2 cellular contexts compared by ENCODE assay signal in the genomic region with DNA sequence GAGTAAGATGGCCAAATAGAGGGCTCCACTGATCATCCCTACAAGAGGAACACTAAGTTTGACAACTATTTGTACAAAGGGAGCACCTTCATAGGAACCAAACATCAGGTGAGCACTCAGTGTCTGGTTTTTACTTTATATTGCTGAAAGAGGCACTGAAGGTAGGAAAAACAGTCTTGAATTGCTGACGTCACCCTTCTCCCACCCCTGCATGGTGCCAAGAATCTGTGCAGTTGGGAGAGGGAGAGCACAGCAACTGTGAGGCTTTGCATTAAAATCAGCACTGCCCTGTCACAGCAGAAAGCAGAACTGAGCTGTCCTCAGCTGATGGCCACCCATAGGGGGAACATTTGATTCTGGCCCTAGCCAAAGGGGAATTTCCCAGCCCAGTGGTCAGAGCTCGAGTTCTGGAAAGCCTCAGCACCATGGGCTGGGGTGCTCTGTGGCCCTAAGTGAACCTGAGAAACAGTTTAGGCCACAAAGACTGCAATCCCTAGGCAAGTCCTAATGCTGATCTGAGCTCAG.
TF ChIP-seq lines count a peak whose summit lies in the region.

No MANE protein-coding gene starts in this region.

TF ChIP-seq in HEK293, 187 proteins besides CTCF, POLR2A, EP300 and RAD21 (continued from another document):
- TF ChIP-seq, protein P1, sequence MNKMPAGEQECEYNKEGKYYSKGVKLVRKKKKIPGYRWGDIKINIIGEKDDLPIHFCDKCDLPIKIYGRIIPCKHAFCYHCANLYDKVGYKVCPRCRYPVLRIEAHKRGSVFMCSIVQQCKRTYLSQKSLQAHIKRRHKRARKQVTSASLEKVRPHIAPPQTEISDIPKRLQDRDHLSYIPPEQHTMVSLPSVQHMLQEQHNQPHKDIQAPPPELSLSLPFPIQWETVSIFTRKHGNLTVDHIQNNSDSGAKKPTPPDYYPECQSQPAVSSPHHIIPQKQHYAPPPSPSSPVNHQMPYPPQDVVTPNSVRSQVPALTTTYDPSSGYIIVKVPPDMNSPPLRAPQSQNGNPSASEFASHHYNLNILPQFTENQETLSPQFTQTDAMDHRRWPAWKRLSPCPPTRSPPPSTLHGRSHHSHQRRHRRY (tag by site-specific recombination; IDR thresholded peaks at IDR 0.05), result no peak
- TF ChIP-seq ZNF791 (tag by site-specific recombination; IDR thresholded peaks at IDR 0.05), result no peak
- TF ChIP-seq, protein P2, sequence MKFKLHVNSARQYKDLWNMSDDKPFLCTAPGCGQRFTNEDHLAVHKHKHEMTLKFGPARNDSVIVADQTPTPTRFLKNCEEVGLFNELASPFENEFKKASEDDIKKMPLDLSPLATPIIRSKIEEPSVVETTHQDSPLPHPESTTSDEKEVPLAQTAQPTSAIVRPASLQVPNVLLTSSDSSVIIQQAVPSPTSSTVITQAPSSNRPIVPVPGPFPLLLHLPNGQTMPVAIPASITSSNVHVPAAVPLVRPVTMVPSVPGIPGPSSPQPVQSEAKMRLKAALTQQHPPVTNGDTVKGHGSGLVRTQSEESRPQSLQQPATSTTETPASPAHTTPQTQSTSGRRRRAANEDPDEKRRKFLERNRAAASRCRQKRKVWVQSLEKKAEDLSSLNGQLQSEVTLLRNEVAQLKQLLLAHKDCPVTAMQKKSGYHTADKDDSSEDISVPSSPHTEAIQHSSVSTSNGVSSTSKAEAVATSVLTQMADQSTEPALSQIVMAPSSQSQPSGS (tag by site-specific recombination; IDR thresholded peaks at IDR 0.05; ENCODE audit: low read depth), result 0 out of 2 replicates have a peak, but pooled peaks have one; percentile 4

TF ChIP-seq in K562, 482 proteins besides CTCF, POLR2A, EP300 and RAD21 (continued from another document):
- no peak for TF ChIP-seq ZNF407 (IDR thresholded peaks at IDR 0.05; ENCODE audit: low read depth)
